In the genomic region with DNA sequence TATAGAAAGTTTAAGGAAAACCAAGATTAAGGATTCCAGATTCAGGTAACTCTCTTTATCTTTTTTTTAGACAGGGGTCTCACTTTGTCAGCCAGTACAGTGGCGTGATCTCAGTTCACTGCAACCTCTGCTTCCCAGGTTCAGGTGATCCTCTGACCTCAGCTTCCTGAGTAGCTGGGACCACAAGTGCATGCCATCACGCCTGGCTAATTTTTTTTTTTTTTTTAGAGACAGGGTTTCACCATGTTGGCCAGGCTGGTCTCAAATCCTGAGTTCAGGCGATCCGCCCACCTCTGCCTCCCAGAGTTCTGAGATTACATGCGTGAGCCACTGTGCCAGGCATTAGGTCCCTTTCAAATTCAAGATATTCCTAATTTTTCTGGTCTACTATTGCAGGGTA, we compare ENCODE assay signal across 17 cellular contexts.
"Had no signal": no experiment of that assay in that cellular context is flagged by ENCODE, and none has a peak within 500 bp of the region (broad histone marks: within the 10 kb centered on the region; RNA-seq: fewer than 3 reads in every experiment).

No MANE protein-coding gene starts in this region.

- H3K27me3 ChIP-seq: brain microvascular endothelial cell, gastrocnemius medialis, heart right ventricle, pancreas, transverse colon had no signal

- H3K9me3 ChIP-seq: gastrocnemius medialis, heart right ventricle, pancreas, transverse colon had no signal

- H3K4me1 ChIP-seq: gastrocnemius medialis, pancreas, transverse colon had no signal

- DNase-seq: activated naive CD4-positive, alpha-beta T cell treated with Interleukin-2 at 50 U/mL for 16 hours; activated T-cell treated with anti-CD3 and anti-CD28 coated beads for 4 hours; anterior cingulate cortex; brain microvascular endothelial cell; cerebellar nuclear complex; erythroblast; gastrocnemius medialis; heart right ventricle; left colon; pancreas; stimulated activated CD4-positive, alpha-beta T cell treated with anti-CD3 and anti-CD28 coated beads, Interleukin-12 subunit alpha, Interleukin-12 subunit beta, amount 100 ng/mL, for 4 hours; stimulated activated naive CD8-positive, alpha-beta T cell treated with anti-CD3 and anti-CD28 coated beads, Interleukin-15, Interleukin-2, amounts not matched to agents 100 U/mL and 50 U/mL, for 24 hours; T-helper 9 cell; transverse colon had no signal

- H3K27ac ChIP-seq: brain microvascular endothelial cell, gastrocnemius medialis, heart right ventricle, pancreas, transverse colon had no signal

- FAIRE-seq: pancreas had no signal

- H3K4me3 ChIP-seq: gastrocnemius medialis, heart right ventricle, lung, pancreas, transverse colon had no signal

- ATAC-seq: activated CD4-positive, CD25-positive, alpha-beta regulatory T cell treated with anti-CD3 and anti-CD28 coated beads, Interleukin-2, amount 50 U/mL, for 24 hours; activated T-helper 17 cell treated with anti-CD3 and anti-CD28 coated beads, Interleukin-2, amount 50 U/mL, for 72 hours; gastrocnemius medialis; heart right ventricle; left colon; pancreas; stimulated activated naive CD8-positive, alpha-beta T cell treated with anti-CD3 and anti-CD28 coated beads, Interleukin-15, Interleukin-2, amounts not matched to agents 100 U/mL and 50 U/mL, for 24 hours had no signal
